Comparison of ENCODE assay signal across 12 cellular contexts in the genomic region with DNA sequence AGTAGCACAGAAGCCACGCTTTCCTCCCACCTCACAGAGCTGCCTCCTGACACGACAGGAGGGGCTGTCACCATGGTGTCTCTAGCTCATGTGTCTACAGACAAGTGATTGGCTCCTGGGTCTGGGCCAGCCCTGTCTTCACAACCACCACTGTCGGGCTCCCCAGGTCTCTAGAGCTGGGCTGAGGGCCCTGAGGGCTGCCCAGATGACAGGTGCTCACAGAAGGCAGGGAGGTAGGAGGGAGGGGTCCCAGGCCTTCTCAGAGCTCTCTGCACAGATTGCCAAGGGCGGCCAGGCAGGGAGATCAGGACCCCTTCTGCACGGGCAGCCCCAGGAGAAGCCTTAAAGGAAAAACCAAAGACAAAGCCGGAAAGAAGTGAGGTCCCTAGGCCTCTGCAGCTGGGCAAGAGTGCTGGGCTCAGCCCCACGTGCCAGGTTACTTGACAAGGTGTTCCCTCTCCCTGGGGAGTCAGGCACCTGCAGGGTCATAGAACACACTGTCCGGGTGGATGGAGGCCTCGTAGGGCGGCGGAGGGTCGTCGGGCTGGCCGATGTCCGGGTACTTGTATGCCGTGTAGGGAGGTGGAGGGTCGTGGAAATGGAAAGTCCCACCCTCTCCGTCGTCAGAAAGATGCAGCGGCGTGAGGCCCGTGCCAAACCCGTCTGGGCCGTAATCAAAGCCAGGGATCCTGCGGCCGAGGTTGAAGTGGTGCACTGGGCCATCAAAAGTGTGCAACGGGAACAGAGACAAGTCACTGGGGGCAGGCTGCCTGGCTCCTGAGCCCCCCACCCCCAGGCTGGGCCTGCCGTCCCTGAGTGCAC.
"Had no signal": no experiment of that assay in that cellular context is flagged by ENCODE, and none has a peak within 500 bp of the region (broad histone marks: within the 10 kb centered on the region; RNA-seq: fewer than 3 reads in every experiment).

No MANE protein-coding gene starts in this region.

- H3K9me3 ChIP-seq: tibial artery had no signal

- H3K4me1 Mint-ChIP-seq: activated B cell treated with CpG ODN at 0.5 μM for 24 hours; activated CD4-positive, alpha-beta T cell treated with anti-CD3 and anti-CD28 coated beads, Interleukin-2, amount 10 ng/mL, durations not matched to agents 7 days and 5 days; nephron had no signal

- ATAC-seq: SK-N-SH treated with all-trans-retinoic acid at 6 μM for 48 hours had no signal

- H3K4me3 Mint-ChIP-seq: activated B cell treated with CpG ODN at 0.5 μM for 24 hours; activated CD4-positive, alpha-beta T cell treated with anti-CD3 and anti-CD28 coated beads, Interleukin-2, amount 10 ng/mL, durations not matched to agents 7 days and 5 days; nephron had no signal

- H3K4me1 ChIP-seq: tibial artery had no signal

- H3K27ac Mint-ChIP-seq: activated B cell treated with CpG ODN at 0.5 μM for 24 hours; activated CD4-positive, alpha-beta T cell treated with anti-CD3 and anti-CD28 coated beads, Interleukin-2, amount 10 ng/mL, durations not matched to agents 7 days and 5 days; nephron had no signal

- H3K9me3 Mint-ChIP-seq: activated B cell treated with CpG ODN at 0.5 μM for 24 hours; activated CD4-positive, alpha-beta T cell treated with anti-CD3 and anti-CD28 coated beads, Interleukin-2, amount 10 ng/mL, durations not matched to agents 7 days and 5 days; nephron had no signal

- FAIRE-seq: frontal cortex had no signal

- H3K27me3 ChIP-seq: tibial artery had no signal

- H3K27ac ChIP-seq: coronary artery, tibial artery had no signal

- H3K4me3 ChIP-seq: coronary artery, lung, tibial artery had no signal

- H3K27me3 Mint-ChIP-seq: activated B cell treated with CpG ODN at 0.5 μM for 24 hours; activated CD4-positive, alpha-beta T cell treated with anti-CD3 and anti-CD28 coated beads, Interleukin-2, amount 10 ng/mL, durations not matched to agents 7 days and 5 days had no signal

- DNase-seq: activated B cell treated with CpG ODN at 0.5 μM for 24 hours; activated CD4-positive, alpha-beta T cell treated with anti-CD3 and anti-CD28 coated beads, Interleukin-2, amount 10 ng/mL, durations not matched to agents 7 days and 5 days; activated gamma-delta T cell treated with Interleukin-2 at 50 U/mL for 16 hours; activated T-cell treated with anti-CD3 and anti-CD28 coated beads for 4 hours; effector CD4-positive, alpha-beta T cell; stimulated activated CD4-positive, alpha-beta T cell treated with anti-CD3 and anti-CD28 coated beads, Interleukin-4, amount 100 ng/mL, for 4 hours had no signal
